In the genomic region with DNA sequence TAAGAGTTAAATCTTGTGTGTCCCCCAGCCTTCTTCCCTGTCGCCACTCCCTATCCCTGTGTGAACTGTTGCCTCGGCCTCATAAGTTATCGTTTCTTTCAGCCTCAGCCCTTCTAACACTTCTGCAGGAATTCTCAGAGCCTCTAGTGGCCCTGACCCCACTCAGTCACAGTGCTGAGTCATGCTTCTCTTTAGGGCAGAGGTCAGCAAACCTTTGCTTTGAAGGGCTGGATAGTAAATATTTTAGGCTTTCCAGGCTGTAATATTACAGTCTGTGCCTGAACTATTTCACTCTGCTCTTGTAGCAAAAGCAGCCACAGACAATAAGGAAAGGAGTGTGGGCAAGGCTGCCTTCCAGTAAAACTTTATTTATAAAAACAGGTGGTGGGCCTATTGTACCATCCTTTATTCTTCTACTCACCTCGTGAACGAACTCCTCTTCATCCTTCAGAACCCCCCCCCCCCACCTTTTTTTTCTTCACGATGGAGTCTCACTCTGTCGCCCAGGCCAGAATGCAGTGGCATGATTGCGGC, we compare ENCODE assay signal across 10 cellular contexts. TPM values are rescaled to one million over a fixed set of nuclear protein-coding genes. Genes with fewer than 3 reads are reported as not detected.
A peak's percentile ranks its signal among the peaks of the same experiment; 100 is the strongest.
DNase-seq lines count a peak whose midpoint lies in the region; ATAC-seq and TF ChIP-seq lines count a peak whose summit lies in the region.
"Had no signal": no experiment of that assay in that cellular context is flagged by ENCODE, and none has a peak within 500 bp of the region (broad histone marks: within the 10 kb centered on the region; RNA-seq: fewer than 3 reads in every experiment).

No MANE protein-coding gene starts in this region.

- H3K27ac ChIP-seq in ascending aorta (peak overlapping the region; percentile 71 to 93), left lung (peak overlapping the region in 1 of 2 donors; percentile 3), transverse colon (peak overlapping the region; percentile 40 to 55 (median 43))

- 74 to 75% methylated on average over 6 to 8 of the region's 8 CpGs for WGBS in transverse colon (ENCODE audit: low coverage in 1 of 2), 2 donors

- peaks cover 9 to 17% of the 10 kb centered on the region in 2 donors for H3K36me3 ChIP-seq in ascending aorta
- H3K36me3 ChIP-seq in left lung, result peaks cover 0 to 22% of the 10 kb centered on the region in 2 donors
- H3K36me3 ChIP-seq in transverse colon, result peaks cover 0 to 10% (median under 1%) of the 10 kb centered on the region in 4 donors

- TF ChIP-seq CTCF in ascending aorta (IDR thresholded peaks at IDR 0.05) (no peak), left lung (IDR thresholded peaks at IDR 0.05) (no peak), transverse colon (IDR thresholded peaks at IDR 0.05) (no peak)

- intact Hi-C loops in ascending aorta (cut with DNase I), result loop anchor here (5.0 kb wide), 1 partner anchor 40 kb away; no protein-coding TSS in a partner anchor
- intact Hi-C loops in left lung (cut with DNase I), result no loop called here
- intact Hi-C loops in transverse colon (cut with DNase I; ENCODE audit: low total_unique reads), result no loop called here

- peak; percentile 4 for DNase-seq in SKM-1 treated with dmso at 0.1 percent for 144 hours (lab: John Stamatoyannopoulos, UW; ENCODE audit: unreplicated experiment)
- no peak for DNase-seq in SKM-1 (lab: John Stamatoyannopoulos, UW; ENCODE audit: unreplicated experiment)
- no peak for DNase-seq in ascending aorta (ENCODE audit: low spot score in 2 of 2)
- DNase-seq in left lung, result no peak
- DNase-seq in transverse colon, result no peak
- no peak for DNase-seq in AML-193 (lab: John Stamatoyannopoulos, UW)
- DNase-seq in NCI-H2196 treated with DMSO at 0.1 percent for 48 hours (lab: John Stamatoyannopoulos, UW; ENCODE audit: unreplicated experiment), result no peak
- DNase-seq: cerebellar nuclear complex; stimulated activated naive CD4-positive, alpha-beta T cell had no signal

- H3K27me3 ChIP-seq in ascending aorta (no peaks in the 10 kb centered on the region), left lung (no peaks in the 10 kb centered on the region), transverse colon (no peaks in the 10 kb centered on the region)

- peak; percentile 85 for ATAC-seq in left lung
- ATAC-seq in HG02885 (IDR thresholded peaks at IDR 0.05; ENCODE audit: poor library complexity, unreplicated experiment), result no peak

- TF ChIP-seq POLR2A in transverse colon (IDR thresholded peaks at IDR 0.05), result no peak

- H3K9me3 ChIP-seq in ascending aorta, result no peaks in the 10 kb centered on the region
- no peaks in the 10 kb centered on the region for H3K9me3 ChIP-seq in left lung
- H3K9me3 ChIP-seq in transverse colon, result no peaks in the 10 kb centered on the region

- H3K4me1 ChIP-seq in ascending aorta (peaks cover 17 to 38% of the 10 kb centered on the region in 2 donors), left lung (peaks cover 12 to 53% of the 10 kb centered on the region in 2 donors), transverse colon (peaks cover 8 to 25% (median 20%) of the 10 kb centered on the region in 4 donors)

- in situ Hi-C loops in transverse colon (cut with MboI; ENCODE audit: low pct_ligation_motif_present in 1 of 4, low pct_unique_long_range_greater_than_20kb in 1 of 4, low sequenced_read_pairs in 3 of 4), result no loop called here

- no peak overlapping the region for H3K4me3 ChIP-seq in ascending aorta
- no peak overlapping the region for H3K4me3 ChIP-seq in left lung
- no peak overlapping the region for H3K4me3 ChIP-seq in transverse colon

- no peak for TF ChIP-seq EP300 in transverse colon (IDR thresholded peaks at IDR 0.05; ENCODE audit: low read depth)

RNA-seq across cellular contexts. Expression of a gene that starts 22.1 kb away (rescaled TPM):
- total RNA-seq in ascending aorta (182 TPM), left lung (100 to 1,000 TPM in 1 of 2 donors, 10 to 100 TPM in 1; 89.5 to 149 TPM), transverse colon (100 to 1,000 TPM; 102 to 246 (median 151) TPM)

RNA-seq across cellular contexts. Expression of a gene that starts 22.4 kb away (rescaled TPM):
- total RNA-seq in ascending aorta, result 4.3 TPM
- 10 to 100 TPM in 1 of 2 donors, 1 to 10 TPM in 1; 8.4 to 11.6 TPM for total RNA-seq in left lung
- total RNA-seq in transverse colon, result 10 to 100 TPM in 2 of 4 donors, 1 to 10 TPM in 2; 4.4 to 13.8 (median 10.3) TPM
